Comparison of ENCODE assay signal across 30 cellular contexts in genomic region chr9:78143281-78144007, GRCh38.
A peak's percentile ranks its signal among the peaks of the same experiment; 100 is the strongest.
DNase-seq lines count a peak whose midpoint lies in the region; ATAC-seq, FAIRE-seq and TF ChIP-seq lines count a peak whose summit lies in the region.
"Had no signal": no experiment of that assay in that cellular context is flagged by ENCODE, and none has a peak within 500 bp of the region (broad histone marks: within the 10 kb centered on the region; RNA-seq: fewer than 3 reads in every experiment).

No MANE protein-coding gene starts in this region.

- H3K9ac ChIP-seq in GM12878 (ENCODE audit: control insufficient read depth, insufficient read depth, low read length) = no peak overlapping the region
- H3K9ac ChIP-seq: BLaER1 treated with 17β-estradiol and CSF1 and Interleukin-3, amounts not matched to agents 10 nM and 100 nM had no signal

- 38% methylated on average over 3 of the region's 3 CpGs for WGBS in GM12878 (ENCODE audit: insufficient coverage, insufficient replicate concordance, low lambda C conversion rate, missing lambda C conversion rate)

- H3K27me3 ChIP-seq in GM12878 (replicated peaks in 1 of 2; ENCODE audit: control insufficient read depth in 2 of 2, insufficient read depth in 2 of 2, low read length in 1 of 2) (no peaks in the 10 kb centered on the region), left lung (no peaks in the 10 kb centered on the region)
- H3K27me3 ChIP-seq: adrenal gland; BLaER1 treated with 17β-estradiol and CSF1 and Interleukin-3, amounts not matched to agents 10 nM and 100 nM; sigmoid colon; upper lobe of right lung had no signal

- H3K4me1 Mint-ChIP-seq in stimulated activated naive B cell treated with anti-CD40 and anti-IgM and Interleukin-4, amounts not matched to agents 10 μg/mL and 1 μg/mL and 100 μg/mL, for 72 hours = peaks cover 6 to 11% of the 10 kb centered on the region in 2 donors
- H3K4me1 Mint-ChIP-seq: activated naive CD4-positive, alpha-beta T cell treated with anti-CD3 and anti-CD28 coated beads, Interleukin-2, amount 10 ng/mL, durations not matched to agents 7 days and 5 days; T-helper 17 cell had no signal

- TF ChIP-seq POLR2A in GM12878 (IDR thresholded peaks at IDR 0.05; ENCODE audit: low read depth, low read length) = no peak

- TF ChIP-seq CTCF in GM12878 (IDR thresholded peaks at IDR 0.05 in 2 of 3, conservative IDR thresholded peaks at IDR 0.05 in 1 of 3; ENCODE audit: control insufficient read depth in 2 of 3, extremely low read depth in 1 of 3, insufficient read depth in 1 of 3, low read depth in 3 of 3, low read length in 3 of 3) (no peak), left lung (IDR thresholded peaks at IDR 0.05) (no peak)

- no peak for DNase-seq in GM12878 (ENCODE audit: low read depth, low spot score)
- DNase-seq in left lung = no peak
- no peak for DNase-seq in stimulated activated naive B cell treated with anti-CD40 and anti-IgM and Interleukin-4, amounts not matched to agents 10 μg/mL and 1 μg/mL and 100 μg/mL, for 72 hours
- no peak for DNase-seq in UCSD-AML1 (lab: John Stamatoyannopoulos, UW; ENCODE audit: unreplicated experiment)
- no peak for DNase-seq in NCI-H1417 (lab: John Stamatoyannopoulos, UW)
- no peak for DNase-seq in head of caudate nucleus
- no peak for DNase-seq in DMS53 (lab: John Stamatoyannopoulos, UW)
- DNase-seq: activated CD4-positive, alpha-beta memory T cell treated with anti-CD3 and anti-CD28 coated beads, Interleukin-2, amount 10 ng/mL, durations not matched to agents 7 days and 5 days; activated CD8-positive, alpha-beta memory T cell treated with anti-CD3 and anti-CD28 coated beads, Interleukin-2, amount 50 U/mL, for 4 hours; activated naive CD4-positive, alpha-beta T cell treated with anti-CD3 and anti-CD28 coated beads, Interleukin-2, amount 10 ng/mL, durations not matched to agents 7 days and 5 days; adrenal gland; left ventricle myocardium superior; mesendoderm; NCI-H1105; NCI-H2029; NCI-H524; PC-9; sigmoid colon; stimulated activated CD4-positive, alpha-beta T cell treated with anti-CD3 and anti-CD28 coated beads, Interleukin-15, amount 100 ng/mL, for 24 hours; T-helper 17 cell; upper lobe of right lung had no signal

- SMC1A ChIA-PET in GM12878 (lab: Charles Lee; ENCODE audit: uncharacterized antibody, unreplicated experiment) = interaction anchor here (1.1 kb wide), 1 partner anchor 25 kb away, joined by 3 read pairs; no protein-coding TSS in a partner anchor

- intact Hi-C loops in GM12878 (cut with micrococcal nuclease; ENCODE audit: unreplicated experiment) (loop anchor here (5.0 kb wide), 1 partner anchor 69 kb away; no protein-coding TSS in a partner anchor), left lung (cut with DNase I) (no loop called here), head of caudate nucleus (cut with DNase I) (no loop called here)

- BruUV-seq in GM12878 (replicated peaks; lab: Mats Ljungman, UMichigan) = no TSS peak

- POLR2A ChIA-PET in GM12878 (lab: Charles Lee) = no interaction called here

- H3K27ac ChIP-seq in GM12878 (ENCODE audit: control insufficient read depth, insufficient read depth) = no peak overlapping the region
- no peak overlapping the region for H3K27ac ChIP-seq in left lung
- H3K27ac ChIP-seq: adrenal gland, PC-9, sigmoid colon, upper lobe of right lung had no signal

- H3K79me2 ChIP-seq in GM12878 (ENCODE audit: control insufficient read depth, insufficient read depth, low read length) = no peaks in the 10 kb centered on the region

- H3K4me2 ChIP-seq in GM12878 (ENCODE audit: control insufficient read depth, insufficient read depth) = no peak overlapping the region
- H3K4me2 ChIP-seq: PC-9 had no signal

- no peak overlapping the region for H3K27ac Mint-ChIP-seq in stimulated activated naive B cell treated with anti-CD40 and anti-IgM and Interleukin-4, amounts not matched to agents 10 μg/mL and 1 μg/mL and 100 μg/mL, for 72 hours
- H3K27ac Mint-ChIP-seq: activated CD4-positive, alpha-beta memory T cell treated with anti-CD3 and anti-CD28 coated beads, Interleukin-2, amount 10 ng/mL, durations not matched to agents 7 days and 5 days; activated naive CD4-positive, alpha-beta T cell treated with anti-CD3 and anti-CD28 coated beads, Interleukin-2, amount 10 ng/mL, durations not matched to agents 7 days and 5 days; activated T-helper 1 cell treated with anti-CD3 and anti-CD28 coated beads, Interleukin-12 subunit alpha, Interleukin-12 subunit beta, Interleukin-2, Interleukin-4 antibody, amounts not matched to agents 30 ng/mL and 10 ng/mL and 1 ng/mL, durations not matched to agents 14 hours and 24 hours and 36 hours; stimulated activated effector memory CD8-positive, alpha-beta T cell treated with anti-CD3 and anti-CD28 coated beads, Interleukin-12 subunit alpha, Interleukin-12 subunit beta, amount 100 ng/mL, for 72 hours; T-helper 17 cell had no signal

- H3K36me3 Mint-ChIP-seq in stimulated activated naive B cell treated with anti-CD40 and anti-IgM and Interleukin-4, amounts not matched to agents 10 μg/mL and 1 μg/mL and 100 μg/mL, for 72 hours = peaks cover 7 to 14% of the 10 kb centered on the region in 2 donors
- H3K36me3 Mint-ChIP-seq: stimulated activated effector memory CD8-positive, alpha-beta T cell treated with anti-CD3 and anti-CD28 coated beads, Interleukin-12 subunit alpha, Interleukin-12 subunit beta, amount 100 ng/mL, for 72 hours had no signal

- H3K4me3 Mint-ChIP-seq in stimulated activated naive B cell treated with anti-CD40 and anti-IgM and Interleukin-4, amounts not matched to agents 10 μg/mL and 1 μg/mL and 100 μg/mL, for 72 hours = no peak overlapping the region
- H3K4me3 Mint-ChIP-seq: activated CD4-positive, alpha-beta memory T cell treated with anti-CD3 and anti-CD28 coated beads, Interleukin-2, amount 10 ng/mL, durations not matched to agents 7 days and 5 days; activated naive CD4-positive, alpha-beta T cell treated with anti-CD3 and anti-CD28 coated beads, Interleukin-2, amount 10 ng/mL, durations not matched to agents 7 days and 5 days; activated T-helper 1 cell treated with anti-CD3 and anti-CD28 coated beads, Interleukin-12 subunit alpha, Interleukin-12 subunit beta, Interleukin-2, Interleukin-4 antibody, amounts not matched to agents 30 ng/mL and 10 ng/mL and 1 ng/mL, durations not matched to agents 14 hours and 24 hours and 36 hours; stimulated activated effector memory CD8-positive, alpha-beta T cell treated with anti-CD3 and anti-CD28 coated beads, Interleukin-12 subunit alpha, Interleukin-12 subunit beta, amount 100 ng/mL, for 72 hours; T-helper 17 cell had no signal

- no peaks in the 10 kb centered on the region for H3K27me3 Mint-ChIP-seq in stimulated activated naive B cell treated with anti-CD40 and anti-IgM and Interleukin-4, amounts not matched to agents 10 μg/mL and 1 μg/mL and 100 μg/mL, for 72 hours
- H3K27me3 Mint-ChIP-seq: activated CD4-positive, alpha-beta memory T cell treated with anti-CD3 and anti-CD28 coated beads, Interleukin-2, amount 10 ng/mL, durations not matched to agents 7 days and 5 days; activated naive CD4-positive, alpha-beta T cell treated with anti-CD3 and anti-CD28 coated beads, Interleukin-2, amount 10 ng/mL, durations not matched to agents 7 days and 5 days; T-helper 17 cell had no signal

- peaks cover 18 to 20% of the 10 kb centered on the region in 2 donors for H3K9me3 Mint-ChIP-seq in stimulated activated naive B cell treated with anti-CD40 and anti-IgM and Interleukin-4, amounts not matched to agents 10 μg/mL and 1 μg/mL and 100 μg/mL, for 72 hours

- H3K9me3 ChIP-seq in GM12878 (replicated peaks; ENCODE audit: control insufficient read depth, insufficient read depth, low read length) = peaks cover 6% of the 10 kb centered on the region; the same call in 1 of the 3 replicates
- peaks cover 0 to 20% of the 10 kb centered on the region in 2 donors for H3K9me3 ChIP-seq in left lung
- H3K9me3 ChIP-seq: adrenal gland, upper lobe of right lung had no signal

- FAIRE-seq in GM12878 (lab: Jason Lieb, UNC) = no peak
- FAIRE-seq: HTR-8/SVneo, K562 had no signal

- peak; percentile 44 for ATAC-seq in HG03354 (IDR thresholded peaks at IDR 0.05; ENCODE audit: poor library complexity, severe bottlenecking, unreplicated experiment)
- ATAC-seq in GM12878 = peak; percentile 83
- peak; percentile 65 for ATAC-seq in left lung
- ATAC-seq in stimulated activated naive B cell treated with anti-CD40 and anti-IgM and Interleukin-4, amounts not matched to agents 10 μg/mL and 1 μg/mL and 100 μg/mL, for 72 hours (replicated peaks) = peak; percentile 54 to 55
- ATAC-seq: HCT116; K562; left ventricle myocardium superior; Right ventricle myocardium inferior; SK-N-SH treated with all-trans-retinoic acid at 6 μM for 48 hours; stimulated activated effector memory CD8-positive, alpha-beta T cell treated with anti-CD3 and anti-CD28 coated beads, Interleukin-12 subunit alpha, Interleukin-12 subunit beta, amount 100 ng/mL, for 72 hours; T-helper 17 cell; upper lobe of right lung had no signal

- RAD21 ChIA-PET in GM12878 (lab: Charles Lee; ENCODE audit: unreplicated experiment) = interaction anchor here (1.7 kb wide), 1 partner anchor 9 kb away, joined by 7 read pairs; no protein-coding TSS in a partner anchor

- H3K4me3 ChIP-seq in GM12878 = no peak overlapping the region
- H3K4me3 ChIP-seq in left lung = no peak overlapping the region
- H3K4me3 ChIP-seq: adrenal gland; BLaER1 treated with 17β-estradiol and CSF1 and Interleukin-3, amounts not matched to agents 10 nM and 100 nM; K562; PC-9; sigmoid colon; upper lobe of right lung had no signal

- in situ Hi-C loops in GM12878 (cut with MboI) = no loop called here

- TF ChIP-seq RAD21 in GM12878 (IDR thresholded peaks at IDR 0.05; ENCODE audit: insufficient read depth, low read depth, low read length) = no peak

- H3K36me3 ChIP-seq in GM12878 (ENCODE audit: control insufficient read depth in 2 of 2, insufficient read depth in 2 of 2, low read length in 1 of 2) = no peaks in the 10 kb centered on the region
- H3K36me3 ChIP-seq in left lung = no peaks in the 10 kb centered on the region
- H3K36me3 ChIP-seq: adrenal gland; BLaER1 treated with 17β-estradiol and CSF1 and Interleukin-3, amounts not matched to agents 10 nM and 100 nM; sigmoid colon; upper lobe of right lung had no signal

- H4K20me1 ChIP-seq in GM12878 (ENCODE audit: control insufficient read depth, insufficient read depth) = no peaks in the 10 kb centered on the region
- H4K20me1 ChIP-seq: BLaER1 treated with 17β-estradiol and CSF1 and Interleukin-3, amounts not matched to agents 10 nM and 100 nM had no signal

- H3K4me1 ChIP-seq in GM12878 (ENCODE audit: control insufficient read depth, insufficient read depth, low read length) (peaks cover 7% of the 10 kb centered on the region), left lung (peaks cover 0 to 9% of the 10 kb centered on the region in 2 donors)
- H3K4me1 ChIP-seq: adrenal gland, sigmoid colon, upper lobe of right lung had no signal

- CTCF ChIA-PET in GM12878 (lab: Yijun Ruan, JAX) = interaction anchor here (1.0 kb wide), 1 partner anchor 9 kb away, joined by 3 read pairs; no protein-coding TSS in a partner anchor

- TF ChIP-seq EP300 in GM12878 (IDR thresholded peaks at IDR 0.05; ENCODE audit: borderline replicate concordance in 1 of 2, control insufficient read depth in 1 of 2, low read depth in 2 of 2, low read length in 2 of 2) = no peak

- H2AFZ ChIP-seq in GM12878 (ENCODE audit: control insufficient read depth, low read depth, low read length) = no peak overlapping the region
- H2AFZ ChIP-seq: PC-9 had no signal
